14 cellular contexts compared by ENCODE assay signal in genomic region chr2:46377287-46377605, GRCh38.
DNase-seq lines count a peak whose midpoint lies in the region; ATAC-seq and TF ChIP-seq lines count a peak whose summit lies in the region.
"Had no signal": no experiment of that assay in that cellular context is flagged by ENCODE, and none has a peak within 500 bp of the region (broad histone marks: within the 10 kb centered on the region; RNA-seq: fewer than 3 reads in every experiment).

No MANE protein-coding gene starts in this region.

- no peaks in the 10 kb centered on the region for H3K27me3 Mint-ChIP-seq in H9 (ENCODE audit: low read depth)
- H3K27me3 Mint-ChIP-seq in natural killer cell treated with Interleukin-12 subunit alpha and Interleukin-12 subunit beta and Interleukin-15 and Interleukin-18, amount 100 ng/mL, for 72 hours = peaks cover 0 to 6% of the 10 kb centered on the region in 2 donors

- H2AK5ac ChIP-seq in H9 (ENCODE audit: insufficient read length, low read length) = no peak overlapping the region

- no peaks in the 10 kb centered on the region for H3K23me2 ChIP-seq in H9 (ENCODE audit: insufficient read length, low read depth, low read length, poor library complexity, severe bottlenecking)

- H3K4me3 Mint-ChIP-seq in H9 = no peak overlapping the region
- H3K4me3 Mint-ChIP-seq in natural killer cell treated with Interleukin-12 subunit alpha and Interleukin-12 subunit beta and Interleukin-15 and Interleukin-18, amount 100 ng/mL, for 72 hours = no peak overlapping the region

- no peak for DNase-seq in H9
- DNase-seq in cardiac fibroblast (ENCODE audit: low read depth in 2 of 2) = peak in 1 of 2 donors; percentile 34
- peak; percentile 41 for DNase-seq in iPS-NIHi11 (ENCODE audit: low spot score)
- DNase-seq in thoracic aorta (ENCODE audit: low spot score) = no peak
- no peak for DNase-seq in AG08395 (ENCODE audit: low spot score)
- DNase-seq in T-helper 1 cell = no peak
- no peak for DNase-seq in activated effector memory CD4-positive, alpha-beta T cell treated with Interleukin-2 at 50 U/mL for 16 hours
- no peak for DNase-seq in natural killer cell treated with Interleukin-12 subunit alpha and Interleukin-12 subunit beta and Interleukin-15 and Interleukin-18, amount 100 ng/mL, for 72 hours (ENCODE audit: low spot score)
- DNase-seq: activated CD4-positive, alpha-beta T cell treated with anti-CD3 and anti-CD28 coated beads, Interleukin-2, amount 50 U/mL, for 4 hours; activated effector memory CD4-positive, alpha-beta T cell treated with anti-CD3 and anti-CD28 coated beads, Interleukin-2, amount 50 U/mL, for 16 hours; NCI-H1930; RPMI8226 had no signal

- H3K4ac ChIP-seq in H9 (ENCODE audit: low read depth, low read length) = no peak overlapping the region

- H3K14ac ChIP-seq in H9 (ENCODE audit: insufficient read depth, low read length) = no peak overlapping the region

- no peaks in the 10 kb centered on the region for H3K4me1 ChIP-seq in H9 (ENCODE audit: insufficient read depth, low read length)
- peaks cover 19 to 40% of the 10 kb centered on the region in 2 donors for H3K4me1 ChIP-seq in thoracic aorta (ENCODE audit: control insufficient read depth in 1 of 2, low read depth in 2 of 2)
- H3K4me1 ChIP-seq: parathyroid adenoma had no signal

- H2BK12ac ChIP-seq in H9 (ENCODE audit: insufficient read length, low read depth, low read length) = no peak overlapping the region

- no peak overlapping the region for H3K4me3 ChIP-seq in cardiac fibroblast (replicated peaks in 1 of 2; ENCODE audit: low read depth in 2 of 2, low read length in 2 of 2)
- no peak overlapping the region for H3K4me3 ChIP-seq in thoracic aorta
- H3K4me3 ChIP-seq: BLaER1 treated with 17β-estradiol and CSF1 and Interleukin-3, amounts not matched to agents 10 nM and 100 nM had no signal

- H4K8ac ChIP-seq in H9 (replicated peaks; ENCODE audit: insufficient read length, low read depth, low read length) = no peak overlapping the region

- no peak overlapping the region for H4K91ac ChIP-seq in H9 (ENCODE audit: insufficient read length, low read depth, low read length)

- H3K18ac ChIP-seq in H9 (ENCODE audit: insufficient read length, low read depth, low read length) = no peak overlapping the region

- no peak overlapping the region for H2BK20ac ChIP-seq in H9 (ENCODE audit: low read depth, low read length, poor library complexity, severe bottlenecking)

- WGBS in H9 (ENCODE audit: extremely low coverage, insufficient read length, low lambda C conversion rate) = no CpG with 5 or more reads among the region's 11 CpGs

- H3K27ac Mint-ChIP-seq in H9 = no peak overlapping the region
- no peak overlapping the region for H3K27ac Mint-ChIP-seq in natural killer cell treated with Interleukin-12 subunit alpha and Interleukin-12 subunit beta and Interleukin-15 and Interleukin-18, amount 100 ng/mL, for 72 hours

- no peak overlapping the region for H3K9ac ChIP-seq in H9 (ENCODE audit: extremely low read depth, insufficient read length, low read length)
- H3K9ac ChIP-seq: BLaER1 treated with 17β-estradiol and CSF1 and Interleukin-3, amounts not matched to agents 10 nM and 100 nM; parathyroid adenoma had no signal

- H3K9me3 Mint-ChIP-seq in H9 = no peaks in the 10 kb centered on the region
- no peaks in the 10 kb centered on the region for H3K9me3 Mint-ChIP-seq in natural killer cell treated with Interleukin-12 subunit alpha and Interleukin-12 subunit beta and Interleukin-15 and Interleukin-18, amount 100 ng/mL, for 72 hours

- no peak overlapping the region for H3K23ac ChIP-seq in H9 (ENCODE audit: insufficient read length, low read depth, low read length)

- no peak for ATAC-seq in thoracic aorta (ENCODE audit: insufficient number of reproducible peaks, low FRiP score, low read depth)
- ATAC-seq in natural killer cell treated with Interleukin-12 subunit alpha and Interleukin-12 subunit beta and Interleukin-15 and Interleukin-18, amount 100 ng/mL, for 72 hours = no peak

- no peak overlapping the region for H2BK15ac ChIP-seq in H9 (ENCODE audit: low read depth, low read length)

- H4K5ac ChIP-seq in H9 (ENCODE audit: insufficient read length, low read depth, low read length) = no peak overlapping the region

- H3K27ac ChIP-seq in H9 (ENCODE audit: insufficient read length, low read depth, low read length) (no peak overlapping the region), thoracic aorta (peak overlapping the region; percentile 30 to 50)
- H3K27ac ChIP-seq: BLaER1 treated with 17β-estradiol and CSF1 and Interleukin-3, amounts not matched to agents 10 nM and 100 nM; parathyroid adenoma had no signal

- no peaks in the 10 kb centered on the region for H3K36me3 Mint-ChIP-seq in H9 (ENCODE audit: insufficient read depth in 1 of 3, low read depth in 3 of 3)
- peaks cover 4% of the 10 kb centered on the region for H3K36me3 Mint-ChIP-seq in natural killer cell treated with Interleukin-12 subunit alpha and Interleukin-12 subunit beta and Interleukin-15 and Interleukin-18, amount 100 ng/mL, for 72 hours

- H3K4me2 ChIP-seq in H9 (ENCODE audit: insufficient read depth, insufficient read length, low read length) = no peak overlapping the region
- H3K4me2 ChIP-seq: BLaER1 treated with 17β-estradiol and CSF1 and Interleukin-3, amounts not matched to agents 10 nM and 100 nM had no signal

- H3K27me3 ChIP-seq in H9 (ENCODE audit: insufficient read depth, low read length) (no peaks in the 10 kb centered on the region), thoracic aorta (replicated peaks; ENCODE audit: insufficient read depth) (no peaks in the 10 kb centered on the region)
- H3K27me3 ChIP-seq: BLaER1 treated with 17β-estradiol and CSF1 and Interleukin-3, amounts not matched to agents 10 nM and 100 nM had no signal

- no peak overlapping the region for H3T11ph ChIP-seq in H9 (ENCODE audit: low read length)

- peaks cover 73% of the 10 kb centered on the region for H3K36me3 ChIP-seq in thoracic aorta

- TF ChIP-seq CTCF in H9 (conservative IDR thresholded peaks at IDR 0.05) (peak; percentile 25; the same call in 2 of the 3 replicates), cardiac fibroblast (IDR thresholded peaks at IDR 0.05; ENCODE audit: low read depth, low read length) (peak; percentile 11), thoracic aorta (IDR thresholded peaks at IDR 0.05) (peak; percentile 18)

- H3K9me3 ChIP-seq in H9 (ENCODE audit: control insufficient read depth, low read depth, low read length) (no peaks in the 10 kb centered on the region), thoracic aorta (no peaks in the 10 kb centered on the region)

- no peaks in the 10 kb centered on the region for H3K4me1 Mint-ChIP-seq in H9
- no peaks in the 10 kb centered on the region for H3K4me1 Mint-ChIP-seq in natural killer cell treated with Interleukin-12 subunit alpha and Interleukin-12 subunit beta and Interleukin-15 and Interleukin-18, amount 100 ng/mL, for 72 hours (ENCODE audit: low read depth in 2 of 2)

- H2AFZ ChIP-seq in H9 (ENCODE audit: low read length) = no peak overlapping the region
- H2AFZ ChIP-seq: parathyroid adenoma had no signal

- H2BK120ac ChIP-seq in H9 (ENCODE audit: low read depth, low read length, poor library complexity, severe bottlenecking) = no peak overlapping the region

- no peaks in the 10 kb centered on the region for H3K79me2 ChIP-seq in H9 (ENCODE audit: insufficient read depth, low read length)
- H3K79me2 ChIP-seq: parathyroid adenoma had no signal

- no peak overlapping the region for H2BK5ac ChIP-seq in H9 (ENCODE audit: insufficient read length, low read length)

- H3K56ac ChIP-seq in H9 (ENCODE audit: insufficient read length, low read depth, low read length) = no peak overlapping the region

- H3K79me1 ChIP-seq in H9 (ENCODE audit: insufficient read depth, low read depth, low read length, poor library complexity, severe bottlenecking) = no peaks in the 10 kb centered on the region

- no peaks in the 10 kb centered on the region for H4K20me1 ChIP-seq in H9 (ENCODE audit: control insufficient read depth, insufficient read depth, insufficient read length)
- H4K20me1 ChIP-seq: BLaER1 treated with 17β-estradiol and CSF1 and Interleukin-3, amounts not matched to agents 10 nM and 100 nM had no signal
